8 cellular contexts compared by ENCODE assay signal in the genomic region with DNA sequence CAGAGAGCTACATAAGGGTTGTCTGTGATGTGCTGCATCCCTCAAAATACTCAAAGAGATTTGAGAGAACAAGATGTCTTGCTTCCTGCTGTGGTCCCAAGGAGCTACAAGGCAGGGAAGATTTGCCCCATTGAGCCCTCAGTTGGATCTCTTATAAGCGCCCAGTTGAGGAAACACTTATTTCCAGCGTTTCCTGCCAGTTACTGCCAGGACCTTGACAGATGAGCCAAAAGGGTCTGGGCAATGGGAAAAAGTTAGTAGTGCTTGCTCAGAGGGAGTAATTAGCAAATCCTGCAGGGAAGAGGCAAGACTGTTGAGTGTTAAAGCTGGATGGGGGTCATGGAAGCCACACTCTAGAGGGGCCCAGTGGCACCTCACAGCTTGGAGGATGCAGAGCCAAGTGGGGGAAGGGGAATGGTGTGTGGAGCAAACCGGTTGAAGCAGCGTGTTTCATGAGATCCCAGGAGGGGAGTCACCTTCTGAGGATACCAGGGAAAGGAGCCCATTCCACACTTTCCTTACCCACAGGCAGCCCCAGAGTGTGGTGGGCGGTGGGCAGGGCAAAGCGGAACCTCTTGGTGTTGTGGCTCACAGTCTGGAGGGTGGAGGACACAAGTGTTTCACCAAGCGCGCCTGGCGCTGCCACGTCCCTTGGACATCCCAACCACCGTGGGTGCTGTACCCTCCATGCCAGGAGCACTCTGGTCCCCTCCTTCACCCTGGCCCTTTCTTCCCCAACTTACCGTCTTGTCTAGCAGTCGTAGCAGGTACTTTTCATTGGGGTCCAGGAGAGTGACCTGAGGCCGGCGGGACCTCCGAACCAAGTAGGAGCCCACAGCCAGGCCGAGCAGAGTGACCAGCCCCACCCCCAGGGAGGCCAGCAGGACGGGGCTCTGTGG. TPM values are rescaled to one million over a fixed set of nuclear protein-coding genes. Genes with fewer than 3 reads are reported as not detected.
DNase-seq lines count a peak whose midpoint lies in the region; ATAC-seq, FAIRE-seq and TF ChIP-seq lines count a peak whose summit lies in the region.

No MANE protein-coding gene starts in this region.

- H3K4me3 ChIP-seq in astrocyte (ENCODE audit: insufficient read depth, low read depth, low read length) (peak overlapping the region; percentile 96), kidney epithelial cell (ENCODE audit: low read depth, low read length) (peak overlapping the region; percentile 95)

- peaks cover 11% of the 10 kb centered on the region for H3K79me2 ChIP-seq in astrocyte (ENCODE audit: insufficient read depth, low read length)

- TF ChIP-seq CTCF in astrocyte (IDR thresholded peaks at IDR 0.05; ENCODE audit: insufficient read depth, low read depth, low read length) (no peak), kidney epithelial cell (IDR thresholded peaks at IDR 0.05; ENCODE audit: insufficient read depth, low read length, poor library complexity, severe bottlenecking) (no peak)

- ATAC-seq in GM18511 (IDR thresholded peaks at IDR 0.05; ENCODE audit: unreplicated experiment) (no peak), GM18907 (IDR thresholded peaks at IDR 0.05; ENCODE audit: unreplicated experiment) (no peak), HG02981 (IDR thresholded peaks at IDR 0.05; ENCODE audit: unreplicated experiment) (no peak)

- H3K36me3 Mint-ChIP-seq in activated naive CD4-positive, alpha-beta T cell treated with anti-CD3 and anti-CD28 coated beads, Interleukin-2, amount 10 ng/mL, durations not matched to agents 7 days and 5 days = peaks cover 11% of the 10 kb centered on the region
- H3K36me3 Mint-ChIP-seq in astrocyte (ENCODE audit: low read depth, unreplicated experiment) = peaks cover 14% of the 10 kb centered on the region

- H3K27me3 ChIP-seq in astrocyte (ENCODE audit: insufficient read depth, low read length) (no peaks in the 10 kb centered on the region), kidney epithelial cell (ENCODE audit: control insufficient read depth, insufficient read depth, low read length) (no peaks in the 10 kb centered on the region)

- H3K4me1 ChIP-seq in astrocyte (ENCODE audit: insufficient read depth, low read length) = peaks cover 24% of the 10 kb centered on the region

- no peak for FAIRE-seq in astrocyte (lab: Jason Lieb, UNC)

- peaks cover 37% of the 10 kb centered on the region for H3K4me1 Mint-ChIP-seq in activated naive CD4-positive, alpha-beta T cell treated with anti-CD3 and anti-CD28 coated beads, Interleukin-2, amount 10 ng/mL, durations not matched to agents 7 days and 5 days
- H3K4me1 Mint-ChIP-seq in astrocyte (ENCODE audit: low read depth, unreplicated experiment) = peaks cover 22% of the 10 kb centered on the region

- H3K9me3 ChIP-seq in astrocyte (ENCODE audit: insufficient read depth, low read depth, low read length) = no peaks in the 10 kb centered on the region

- no peak for DNase-seq in activated naive CD4-positive, alpha-beta T cell treated with anti-CD3 and anti-CD28 coated beads, Interleukin-2, amount 10 ng/mL, durations not matched to agents 7 days and 5 days
- no peak for DNase-seq in activated naive CD4-positive, alpha-beta T cell (lab: John Stamatoyannopoulos, UW)
- DNase-seq in astrocyte (ENCODE audit: low read depth) (no peak), kidney epithelial cell (ENCODE audit: low read depth) (no peak)

- H3K27ac ChIP-seq in astrocyte (ENCODE audit: low read depth, low read length) = peak overlapping the region; percentile 70
- peak overlapping the region; percentile 82 for H3K27ac ChIP-seq in temporal lobe (ENCODE audit: low read depth, low read length)

- peak overlapping the region; percentile 79 for H3K27ac Mint-ChIP-seq in activated naive CD4-positive, alpha-beta T cell treated with anti-CD3 and anti-CD28 coated beads, Interleukin-2, amount 10 ng/mL, durations not matched to agents 7 days and 5 days
- H3K27ac Mint-ChIP-seq in astrocyte (ENCODE audit: unreplicated experiment) = peak overlapping the region; percentile 66

- H4K20me1 ChIP-seq in astrocyte (ENCODE audit: insufficient read depth, low read length) = no peaks in the 10 kb centered on the region

- H3K36me3 ChIP-seq in astrocyte (ENCODE audit: insufficient read depth, low read length) (peaks cover 11% of the 10 kb centered on the region), kidney epithelial cell (ENCODE audit: control insufficient read depth, insufficient read depth, low read length) (no peaks in the 10 kb centered on the region)

- H3K4me3 Mint-ChIP-seq in activated naive CD4-positive, alpha-beta T cell treated with anti-CD3 and anti-CD28 coated beads, Interleukin-2, amount 10 ng/mL, durations not matched to agents 7 days and 5 days = peak overlapping the region; percentile 71
- H3K4me3 Mint-ChIP-seq in astrocyte (ENCODE audit: unreplicated experiment) = peak overlapping the region; percentile 80

- H3K4me2 ChIP-seq in astrocyte (ENCODE audit: low read length) = peak overlapping the region; percentile 96

- H3K9ac ChIP-seq in astrocyte (ENCODE audit: low read length) = peak overlapping the region; percentile 94

- H3K9me3 Mint-ChIP-seq in activated naive CD4-positive, alpha-beta T cell treated with anti-CD3 and anti-CD28 coated beads, Interleukin-2, amount 10 ng/mL, durations not matched to agents 7 days and 5 days = no peaks in the 10 kb centered on the region
- no peaks in the 10 kb centered on the region for H3K9me3 Mint-ChIP-seq in astrocyte (ENCODE audit: unreplicated experiment)

- H3K27me3 Mint-ChIP-seq in activated naive CD4-positive, alpha-beta T cell treated with anti-CD3 and anti-CD28 coated beads, Interleukin-2, amount 10 ng/mL, durations not matched to agents 7 days and 5 days = no peaks in the 10 kb centered on the region
- no peaks in the 10 kb centered on the region for H3K27me3 Mint-ChIP-seq in astrocyte (ENCODE audit: low read depth, unreplicated experiment)

- CTCF ChIA-PET in activated naive CD4-positive, alpha-beta T cell treated with anti-CD3 and anti-CD28 coated beads, Interleukin-2, amount 10 ng/mL, durations not matched to agents 7 days and 5 days (lab: Charles Lee) = no interaction called here

- H2AFZ ChIP-seq in astrocyte (ENCODE audit: low read depth, low read length) = peak overlapping the region; percentile 91

RNA-seq across cellular contexts. Expression of gene CYB5R1, which starts 0.8 kb away (rescaled TPM):
- total RNA-seq in astrocyte = 39.1 and 41.9 TPM in 2 replicates
- 36.1 and 43.4 TPM in 2 replicates for total RNA-seq in kidney epithelial cell
- 20.4 TPM for total RNA-seq in temporal lobe

RNA-seq across cellular contexts. Expression of gene ADIPOR1, which starts 8.1 kb away (rescaled TPM):
- total RNA-seq in astrocyte (72.8 and 73.0 TPM in 2 replicates), kidney epithelial cell (76.6 and 77.8 TPM in 2 replicates), temporal lobe (28.0 TPM)

RNA-seq across cellular contexts. Expression of gene KLHL12, which starts 39.2 kb away (rescaled TPM):
- total RNA-seq in astrocyte = 23.9 and 24.9 TPM in 2 replicates
- 21.4 and 23.4 TPM in 2 replicates for total RNA-seq in kidney epithelial cell
- 32.9 TPM for total RNA-seq in temporal lobe

RNA-seq across cellular contexts. Expression of gene TMEM183A, which starts 40.9 kb away (rescaled TPM):
- total RNA-seq in astrocyte (66.1 and 68.6 TPM in 2 replicates), kidney epithelial cell (81.9 and 83.2 TPM in 2 replicates), temporal lobe (87.8 TPM)
